8 cellular contexts compared by ENCODE assay signal in the genomic region with DNA sequence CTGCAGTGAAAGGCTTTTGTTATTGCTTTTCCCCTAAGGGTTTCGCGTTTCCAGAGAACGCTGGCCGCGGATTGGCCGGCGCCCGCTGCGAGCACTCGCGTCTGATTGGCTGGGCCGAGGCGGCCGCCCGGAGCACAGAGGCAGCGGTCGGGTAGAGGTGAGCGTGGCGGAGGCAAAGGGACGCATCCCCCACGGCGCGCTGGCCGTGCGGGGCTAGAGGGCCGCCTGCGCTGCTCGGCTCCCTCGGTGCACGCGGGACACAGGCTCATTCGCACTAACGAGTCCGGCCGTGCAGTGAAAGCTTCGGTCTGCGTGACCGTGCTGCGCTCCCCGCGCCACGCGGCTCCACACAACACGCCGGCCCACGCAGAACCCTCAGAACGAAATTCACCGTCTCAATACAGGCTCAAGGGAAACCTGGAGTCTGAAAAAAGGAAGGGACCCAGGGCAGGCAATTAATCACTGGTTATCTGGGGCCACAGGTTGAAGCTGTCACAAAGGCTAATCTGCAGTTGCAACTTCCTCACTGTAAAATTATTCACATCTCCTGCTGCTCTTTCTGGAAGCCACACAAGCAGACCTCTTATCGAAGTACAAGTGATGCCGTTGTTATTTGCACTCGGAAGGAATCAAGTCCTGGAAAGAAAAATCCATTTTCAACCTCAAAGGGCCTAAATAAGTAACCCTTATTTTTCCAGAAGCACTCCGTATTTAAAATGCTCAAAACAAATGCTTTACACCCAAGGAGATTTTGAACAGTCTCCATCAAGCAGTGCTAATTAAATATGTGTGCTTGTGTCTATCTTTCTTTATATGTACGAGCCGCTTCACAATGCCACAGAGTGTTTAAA.
A peak's percentile ranks its signal among the peaks of the same experiment; 100 is the strongest.
DNase-seq lines count a peak whose midpoint lies in the region; ATAC-seq and TF ChIP-seq lines count a peak whose summit lies in the region.

No MANE protein-coding gene starts in this region.

- peak; percentile 31 for ATAC-seq in GM19455 (IDR thresholded peaks at IDR 0.05; ENCODE audit: unreplicated experiment)

- peak overlapping the region; percentile 76 for H3K4me3 Mint-ChIP-seq in MCF 10A (ENCODE audit: unreplicated experiment)

- peaks cover 37% of the 10 kb centered on the region for H3K4me1 ChIP-seq in iPS-18a (ENCODE audit: control insufficient read depth, low read depth, low read length)

- H3K27me3 Mint-ChIP-seq in MCF 10A (ENCODE audit: insufficient read depth, unreplicated experiment): no peaks in the 10 kb centered on the region

- no peaks in the 10 kb centered on the region for H3K9me3 Mint-ChIP-seq in MCF 10A (ENCODE audit: unreplicated experiment)

- peaks cover 23% of the 10 kb centered on the region for H3K36me3 Mint-ChIP-seq in MCF 10A (ENCODE audit: insufficient read depth, unreplicated experiment)

- CTCF ChIA-PET in MCF 10A (lab: Yijun Ruan, JAX): interaction anchor here (0.5 to 1.5 kb wide), 2 partner anchors 8 to 1717 kb away, joined by 3 to 5 read pairs; no protein-coding TSS in a partner anchor

- H3K36me3 ChIP-seq in iPS-18a (ENCODE audit: control insufficient read depth, low read depth, low read length): peaks cover 18% of the 10 kb centered on the region

- H3K4me1 Mint-ChIP-seq in MCF 10A (ENCODE audit: insufficient read depth, unreplicated experiment): peaks cover 42% of the 10 kb centered on the region

- no peak for TF ChIP-seq CTCF in MCF 10A (IDR thresholded peaks at IDR 0.05; ENCODE audit: unreplicated experiment)

- POLR2A ChIA-PET in MCF 10A (lab: Yijun Ruan, JAX): interaction anchor here (0.6 to 2.3 kb wide), 19 partner anchors 9 to 800 kb away, joined by 3 to 10 read pairs (median 3); no protein-coding TSS in a partner anchor

- H3K9me3 ChIP-seq in iPS-18a (ENCODE audit: control insufficient read depth, low read depth, low read length): no peaks in the 10 kb centered on the region

- H3K27ac ChIP-seq in iPS-18a (ENCODE audit: low read length): no peak overlapping the region

- intact Hi-C loops in MCF 10A (cut with micrococcal nuclease): loop anchor here (2.0 to 10.0 kb wide), 4 partner anchors 91 to 1473 kb away; no protein-coding TSS in a partner anchor

- peak overlapping the region; percentile 69 for H3K4me3 ChIP-seq in iPS-18a (ENCODE audit: low read length)

- no TSS peak for BruUV-seq in MCF 10A (replicated peaks; lab: Mats Ljungman, UMichigan)

- peak overlapping the region; percentile 54 for H3K27ac Mint-ChIP-seq in MCF 10A (ENCODE audit: low read depth, unreplicated experiment)

- peak overlapping the region; percentile 52 for H3K9ac ChIP-seq in iPS-18a (ENCODE audit: low read length)

- DNase-seq in DMS 273 (lab: John Stamatoyannopoulos, UW; ENCODE audit: unreplicated experiment) (peak; percentile 94), HuH-7.5 (ENCODE audit: low spot score) (peak; percentile 51), OCI-M1 (lab: John Stamatoyannopoulos, UW) (peak; percentile 69), MCF 10A (ENCODE audit: unreplicated experiment) (peak; percentile 89), retina (peak; percentile 92), SIG-M5 (lab: John Stamatoyannopoulos, UW) (no peak)

- H3K27me3 ChIP-seq in iPS-18a (ENCODE audit: control insufficient read depth, insufficient read depth, low read length): no peaks in the 10 kb centered on the region
